In the genomic region with DNA sequence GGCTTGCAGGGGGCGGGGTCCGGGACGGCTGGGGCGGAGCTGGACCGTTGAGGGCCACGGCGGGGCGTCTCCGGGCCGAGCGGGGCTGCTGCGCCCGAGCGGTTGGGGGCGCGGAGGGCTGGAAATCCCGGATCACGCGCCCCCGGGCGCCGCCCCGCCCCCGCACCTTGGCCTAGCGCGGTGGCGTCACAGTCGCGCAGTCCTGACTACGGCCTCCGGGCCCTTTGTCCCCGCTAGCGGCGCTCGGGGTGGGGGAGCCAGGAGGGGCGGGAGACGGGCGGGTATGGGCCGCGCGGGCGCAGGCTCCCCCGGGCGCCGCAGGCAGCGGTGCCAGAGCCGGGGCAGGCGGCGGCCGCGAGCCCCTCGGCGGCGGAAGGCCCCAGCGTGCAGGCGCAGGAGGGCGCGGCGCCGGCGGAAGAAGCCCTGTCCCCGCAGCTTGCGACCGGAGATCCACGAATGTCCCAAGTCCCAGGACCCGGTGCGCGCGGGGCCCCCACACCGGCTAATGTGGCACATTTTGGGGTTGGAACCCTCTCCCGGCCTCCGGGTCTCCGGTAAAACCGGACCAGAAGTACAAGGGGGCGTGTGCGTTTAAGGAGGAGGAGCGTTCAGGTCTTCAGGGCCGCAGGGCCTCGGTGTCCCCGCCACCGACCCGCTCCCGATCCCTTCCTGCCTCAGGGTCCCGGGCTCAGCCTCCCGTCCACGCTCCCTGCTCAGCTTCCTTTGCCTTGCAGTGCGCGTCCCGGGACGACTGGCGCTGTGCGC, we compare ENCODE assay signal across 1 cellular context.
A peak's percentile ranks its signal among the peaks of the same experiment; 100 is the strongest.
TF ChIP-seq lines count a peak whose summit lies in the region.

No MANE protein-coding gene starts in this region.

TF ChIP-seq in HEK293, 187 proteins besides CTCF, POLR2A, EP300 and RAD21 (continued from another document and continues in another):
- TF ChIP-seq ZNF26 (tag by site-specific recombination; IDR thresholded peaks at IDR 0.05) (no peak), ZNF621 (tag by site-specific recombination; IDR thresholded peaks at IDR 0.05) (no peak), ZXDB (tag by site-specific recombination; IDR thresholded peaks at IDR 0.05) (peak; percentile 27; the same call in 1 of the 2 replicates), ZFP3 (tag by site-specific recombination; IDR thresholded peaks at IDR 0.05; ENCODE audit: low read depth) (no peak), SP2 (tag by site-specific recombination; IDR thresholded peaks at IDR 0.05) (0 out of 2 replicates have a peak, but pooled peaks have one; percentile 4), ZBTB20 (tag by site-specific recombination; IDR thresholded peaks at IDR 0.05) (peak; percentile 31; the same call in 1 of the 2 replicates), ZNF112 (tag by site-specific recombination; IDR thresholded peaks at IDR 0.05) (no peak), ZNF510 (tag by site-specific recombination; IDR thresholded peaks at IDR 0.05; ENCODE audit: insufficient replicate concordance) (no peak), ZNF292 (tag by site-specific recombination; IDR thresholded peaks at IDR 0.05; ENCODE audit: borderline replicate concordance, low read depth) (no peak), ZNF776 (tag by site-specific recombination; IDR thresholded peaks at IDR 0.05; ENCODE audit: borderline replicate concordance) (no peak), ZBTB48 (tag by site-specific recombination; IDR thresholded peaks at IDR 0.05) (peak; percentile 82), KLF8 (tag by site-specific recombination; IDR thresholded peaks at IDR 0.05) (peak; percentile 40; the same call in 1 of the 2 replicates), BCL11B (tag by site-specific recombination; IDR thresholded peaks at IDR 0.05; ENCODE audit: low read depth) (peak; percentile 44; the same call in 1 of the 2 replicates), ZEB2 (tag by site-specific recombination; IDR thresholded peaks at IDR 0.05) (peak; percentile 45; the same call in 1 of the 2 replicates), ZNF707 (tag by site-specific recombination; IDR thresholded peaks at IDR 0.05) (no peak), ZNF548 (tag by site-specific recombination; IDR thresholded peaks at IDR 0.05) (no peak), ZBTB7A (tag by site-specific recombination; IDR thresholded peaks at IDR 0.05; ENCODE audit: low read depth) (0 out of 2 replicates have a peak, but pooled peaks have one; percentile 45), FEZF1 (tag by site-specific recombination; IDR thresholded peaks at IDR 0.05) (no peak), PRDM1 (tag by site-specific recombination; IDR thresholded peaks at IDR 0.05) (no peak), ZBTB8A (tag by site-specific recombination; IDR thresholded peaks at IDR 0.05) (peak; percentile 95), ZNF560 (tag by site-specific recombination; IDR thresholded peaks at IDR 0.05; ENCODE audit: borderline replicate concordance) (no peak), KLF9 (tag by site-specific recombination; IDR thresholded peaks at IDR 0.05; ENCODE audit: low read depth) (peak; percentile 73), ZNF792 (tag by site-specific recombination; IDR thresholded peaks at IDR 0.05) (no peak), IKZF3 (tag by site-specific recombination; IDR thresholded peaks at IDR 0.05) (peak; percentile 48; the same call in 1 of the 2 replicates), ZNF530 (tag by site-specific recombination; IDR thresholded peaks at IDR 0.05; ENCODE audit: low read depth) (no peak), WT1 (tag by site-specific recombination; IDR thresholded peaks at IDR 0.05) (peak; percentile 13; the same call in 1 of the 2 replicates), ZNF132 (tag by site-specific recombination; IDR thresholded peaks at IDR 0.05; ENCODE audit: borderline replicate concordance) (no peak), ZBTB10 (tag by site-specific recombination; IDR thresholded peaks at IDR 0.05) (0 out of 2 replicates have a peak, but pooled peaks have one; percentile 26), ZNF146 (tag by site-specific recombination; IDR thresholded peaks at IDR 0.05) (no peak), ZFP37 (tag by site-specific recombination; IDR thresholded peaks at IDR 0.05) (no peak), HIC1 (tag by site-specific recombination; IDR thresholded peaks at IDR 0.05) (no peak), ZNF433 (tag by site-specific recombination; IDR thresholded peaks at IDR 0.05; ENCODE audit: low read depth) (no peak), ZNF16 (tag by site-specific recombination; IDR thresholded peaks at IDR 0.05; ENCODE audit: low read depth) (no peak), ZNF654 (tag by site-specific recombination; IDR thresholded peaks at IDR 0.05; ENCODE audit: low read depth) (no peak), SP7 (tag by site-specific recombination; IDR thresholded peaks at IDR 0.05) (peak; percentile 18; the same call in 1 of the 2 replicates), ZNF843 (tag by site-specific recombination; IDR thresholded peaks at IDR 0.05) (no peak), ZNF24 (tag by site-specific recombination; IDR thresholded peaks at IDR 0.05) (no peak), ZNF223 (tag by site-specific recombination; IDR thresholded peaks at IDR 0.05) (no peak), SP3 (tag by site-specific recombination; IDR thresholded peaks at IDR 0.05) (no peak; the same call in 1 of the 2 replicates), ZNF335 (tag by site-specific recombination; conservative IDR thresholded peaks at IDR 0.05) (peak; percentile 50)
- TF ChIP-seq, protein P1, sequence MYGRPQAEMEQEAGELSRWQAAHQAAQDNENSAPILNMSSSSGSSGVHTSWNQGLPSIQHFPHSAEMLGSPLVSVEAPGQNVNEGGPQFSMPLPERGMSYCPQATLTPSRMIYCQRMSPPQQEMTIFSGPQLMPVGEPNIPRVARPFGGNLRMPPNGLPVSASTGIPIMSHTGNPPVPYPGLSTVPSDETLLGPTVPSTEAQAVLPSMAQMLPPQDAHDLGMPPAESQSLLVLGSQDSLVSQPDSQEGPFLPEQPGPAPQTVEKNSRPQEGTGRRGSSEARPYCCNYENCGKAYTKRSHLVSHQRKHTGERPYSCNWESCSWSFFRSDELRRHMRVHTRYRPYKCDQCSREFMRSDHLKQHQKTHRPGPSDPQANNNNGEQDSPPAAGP (tag by site-specific recombination; IDR thresholded peaks at IDR 0.05) = no peak
- TF ChIP-seq, protein P2, sequence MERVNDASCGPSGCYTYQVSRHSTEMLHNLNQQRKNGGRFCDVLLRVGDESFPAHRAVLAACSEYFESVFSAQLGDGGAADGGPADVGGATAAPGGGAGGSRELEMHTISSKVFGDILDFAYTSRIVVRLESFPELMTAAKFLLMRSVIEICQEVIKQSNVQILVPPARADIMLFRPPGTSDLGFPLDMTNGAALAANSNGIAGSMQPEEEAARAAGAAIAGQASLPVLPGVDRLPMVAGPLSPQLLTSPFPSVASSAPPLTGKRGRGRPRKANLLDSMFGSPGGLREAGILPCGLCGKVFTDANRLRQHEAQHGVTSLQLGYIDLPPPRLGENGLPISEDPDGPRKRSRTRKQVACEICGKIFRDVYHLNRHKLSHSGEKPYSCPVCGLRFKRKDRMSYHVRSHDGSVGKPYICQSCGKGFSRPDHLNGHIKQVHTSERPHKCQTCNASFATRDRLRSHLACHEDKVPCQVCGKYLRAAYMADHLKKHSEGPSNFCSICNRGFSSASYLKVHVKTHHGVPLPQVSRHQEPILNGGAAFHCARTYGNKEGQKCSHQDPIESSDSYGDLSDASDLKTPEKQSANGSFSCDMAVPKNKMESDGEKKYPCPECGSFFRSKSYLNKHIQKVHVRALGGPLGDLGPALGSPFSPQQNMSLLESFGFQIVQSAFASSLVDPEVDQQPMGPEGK (tag by site-specific recombination; IDR thresholded peaks at IDR 0.05) = peak; percentile 59
- TF ChIP-seq, protein P3, sequence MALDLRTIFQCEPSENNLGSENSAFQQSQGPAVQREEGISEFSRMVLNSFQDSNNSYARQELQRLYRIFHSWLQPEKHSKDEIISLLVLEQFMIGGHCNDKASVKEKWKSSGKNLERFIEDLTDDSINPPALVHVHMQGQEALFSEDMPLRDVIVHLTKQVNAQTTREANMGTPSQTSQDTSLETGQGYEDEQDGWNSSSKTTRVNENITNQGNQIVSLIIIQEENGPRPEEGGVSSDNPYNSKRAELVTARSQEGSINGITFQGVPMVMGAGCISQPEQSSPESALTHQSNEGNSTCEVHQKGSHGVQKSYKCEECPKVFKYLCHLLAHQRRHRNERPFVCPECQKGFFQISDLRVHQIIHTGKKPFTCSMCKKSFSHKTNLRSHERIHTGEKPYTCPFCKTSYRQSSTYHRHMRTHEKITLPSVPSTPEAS (tag by site-specific recombination; IDR thresholded peaks at IDR 0.05) = no peak
- TF ChIP-seq, protein P4, sequence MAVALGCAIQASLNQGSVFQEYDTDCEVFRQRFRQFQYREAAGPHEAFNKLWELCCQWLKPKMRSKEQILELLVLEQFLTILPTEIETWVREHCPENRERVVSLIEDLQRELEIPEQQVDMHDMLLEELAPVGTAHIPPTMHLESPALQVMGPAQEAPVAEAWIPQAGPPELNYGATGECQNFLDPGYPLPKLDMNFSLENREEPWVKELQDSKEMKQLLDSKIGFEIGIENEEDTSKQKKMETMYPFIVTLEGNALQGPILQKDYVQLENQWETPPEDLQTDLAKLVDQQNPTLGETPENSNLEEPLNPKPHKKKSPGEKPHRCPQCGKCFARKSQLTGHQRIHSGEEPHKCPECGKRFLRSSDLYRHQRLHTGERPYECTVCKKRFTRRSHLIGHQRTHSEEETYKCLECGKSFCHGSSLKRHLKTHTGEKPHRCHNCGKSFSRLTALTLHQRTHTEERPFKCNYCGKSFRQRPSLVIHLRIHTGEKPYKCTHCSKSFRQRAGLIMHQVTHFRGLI (tag by site-specific recombination; IDR thresholded peaks at IDR 0.05) = peak; percentile 16; the same call in 1 of the 2 replicates
- TF ChIP-seq, protein P5, sequence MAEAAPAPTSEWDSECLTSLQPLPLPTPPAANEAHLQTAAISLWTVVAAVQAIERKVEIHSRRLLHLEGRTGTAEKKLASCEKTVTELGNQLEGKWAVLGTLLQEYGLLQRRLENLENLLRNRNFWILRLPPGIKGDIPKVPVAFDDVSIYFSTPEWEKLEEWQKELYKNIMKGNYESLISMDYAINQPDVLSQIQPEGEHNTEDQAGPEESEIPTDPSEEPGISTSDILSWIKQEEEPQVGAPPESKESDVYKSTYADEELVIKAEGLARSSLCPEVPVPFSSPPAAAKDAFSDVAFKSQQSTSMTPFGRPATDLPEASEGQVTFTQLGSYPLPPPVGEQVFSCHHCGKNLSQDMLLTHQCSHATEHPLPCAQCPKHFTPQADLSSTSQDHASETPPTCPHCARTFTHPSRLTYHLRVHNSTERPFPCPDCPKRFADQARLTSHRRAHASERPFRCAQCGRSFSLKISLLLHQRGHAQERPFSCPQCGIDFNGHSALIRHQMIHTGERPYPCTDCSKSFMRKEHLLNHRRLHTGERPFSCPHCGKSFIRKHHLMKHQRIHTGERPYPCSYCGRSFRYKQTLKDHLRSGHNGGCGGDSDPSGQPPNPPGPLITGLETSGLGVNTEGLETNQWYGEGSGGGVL (tag by site-specific recombination; IDR thresholded peaks at IDR 0.05) = 0 out of 2 replicates have a peak, but pooled peaks have one; percentile 38
